ENCODE assay signal across 23 cellular contexts in the genomic region with DNA sequence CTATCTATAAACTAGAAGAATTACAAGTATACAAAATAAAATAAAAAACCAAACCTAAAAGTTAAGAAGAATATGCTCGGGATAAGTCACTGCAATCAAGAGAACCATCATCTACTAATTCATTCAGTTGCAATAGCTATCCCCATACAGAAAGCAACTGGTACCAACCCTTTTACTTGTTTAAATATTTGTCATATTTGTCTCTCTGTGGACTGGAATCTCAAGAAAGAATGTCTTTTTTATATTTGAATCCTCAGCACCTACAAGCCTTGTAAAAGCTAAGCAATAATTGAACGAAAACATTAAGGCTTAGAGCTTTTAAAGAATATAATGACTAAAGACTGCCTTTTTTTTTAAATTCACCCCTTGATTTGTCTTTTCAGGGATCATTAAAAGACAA. TPM values are rescaled to one million over a fixed set of nuclear protein-coding genes. Genes with fewer than 3 reads are reported as not detected.
"Had no signal": no experiment of that assay in that cellular context is flagged by ENCODE, and none has a peak within 500 bp of the region (broad histone marks: within the 10 kb centered on the region; RNA-seq: fewer than 3 reads in every experiment).

No MANE protein-coding gene starts in this region.

- DNase-seq: activated CD4-positive, alpha-beta memory T cell treated with anti-CD3 and anti-CD28 coated beads for 36 hours; activated CD4-positive, alpha-beta T cell treated with anti-CD3 and anti-CD28 coated beads for 36 hours; activated effector memory CD4-positive, alpha-beta T cell treated with Interleukin-2 at 50 U/mL for 16 hours; activated naive CD4-positive, alpha-beta T cell treated with anti-CD3 and anti-CD28 coated beads, Interleukin-2, amount 50 U/mL, for 16 hours; effector CD8-positive, alpha-beta T cell; heart left ventricle; kidney glomerular epithelial cell; left ventricle myocardium superior; mesendoderm; natural killer cell; retina; stimulated activated CD4-positive, alpha-beta T cell treated with anti-CD3 and anti-CD28 coated beads, Interleukin-12 subunit alpha, Interleukin-12 subunit beta, amount 100 ng/mL, for 4 hours; stimulated activated CD4-positive, alpha-beta T cell treated with anti-CD3 and anti-CD28 coated beads, Interleukin-1b, Interleukin-23, amount 100 ng/mL, for 48 hours; stimulated activated CD8-positive, alpha-beta memory T cell treated with anti-CD3 and anti-CD28 coated beads, Interleukin-4, amount 100 ng/mL, for 48 hours; stimulated activated naive CD4-positive, alpha-beta T cell treated with Interleukin-2 at 50 U/mL for 16 hours; tibial artery had no signal

- H3K9me3 ChIP-seq: ascending aorta, esophagus muscularis mucosa, gastroesophageal sphincter, neutrophil, tibial artery had no signal

- H3K4me3 ChIP-seq: ascending aorta, esophagus muscularis mucosa, gastroesophageal sphincter, heart left ventricle, tibial artery had no signal

- ATAC-seq: activated CD4-positive, alpha-beta T cell treated with anti-CD3 and anti-CD28 coated beads for 36 hours; gastroesophageal sphincter; heart left ventricle; left ventricle myocardium superior; natural killer cell; WTC11 had no signal

- H3K27ac Mint-ChIP-seq: activated CD4-positive, alpha-beta memory T cell treated with anti-CD3 and anti-CD28 coated beads for 36 hours; activated CD4-positive, alpha-beta T cell treated with anti-CD3 and anti-CD28 coated beads for 36 hours; dendritic cell treated with granulocyte-macrophage colony-stimulating factor and Interleukin-4, amounts not matched to agents 40 ng/mL and 50 ng/mL, for 4 days; WTC11 had no signal

- H3K4me1 ChIP-seq: ascending aorta had no signal

- H3K9me3 Mint-ChIP-seq: dendritic cell treated with granulocyte-macrophage colony-stimulating factor and Interleukin-4, amounts not matched to agents 40 ng/mL and 50 ng/mL, for 4 days; natural killer cell; WTC11 had no signal

- H3K27ac ChIP-seq: ascending aorta, esophagus muscularis mucosa, neutrophil, tibial artery had no signal

- H3K27me3 Mint-ChIP-seq: activated CD4-positive, alpha-beta memory T cell treated with anti-CD3 and anti-CD28 coated beads for 36 hours; activated CD4-positive, alpha-beta T cell treated with anti-CD3 and anti-CD28 coated beads for 36 hours; dendritic cell treated with granulocyte-macrophage colony-stimulating factor and Interleukin-4, amounts not matched to agents 40 ng/mL and 50 ng/mL, for 4 days had no signal

- H3K36me3 ChIP-seq: ascending aorta, esophagus muscularis mucosa, gastroesophageal sphincter, heart left ventricle, neutrophil, tibial artery had no signal

- H3K4me3 Mint-ChIP-seq: activated CD4-positive, alpha-beta memory T cell treated with anti-CD3 and anti-CD28 coated beads for 36 hours; activated CD4-positive, alpha-beta T cell treated with anti-CD3 and anti-CD28 coated beads for 36 hours; dendritic cell treated with granulocyte-macrophage colony-stimulating factor and Interleukin-4, amounts not matched to agents 40 ng/mL and 50 ng/mL, for 4 days; natural killer cell; WTC11 had no signal

- H3K36me3 Mint-ChIP-seq: natural killer cell, WTC11 had no signal

- FAIRE-seq: endothelial cell of umbilical vein had no signal

- H3K27me3 ChIP-seq: ascending aorta, esophagus muscularis mucosa, gastroesophageal sphincter, heart left ventricle, neutrophil, tibial artery had no signal

RNA-seq across cellular contexts. Expression of a gene that starts 35.7 kb away (rescaled TPM):
- total RNA-seq: activated CD4-positive, alpha-beta memory T cell treated with anti-CD3 and anti-CD28 coated beads for 36 hours; activated CD4-positive, alpha-beta T cell treated with anti-CD3 and anti-CD28 coated beads for 36 hours; ascending aorta; esophagus muscularis mucosa; left ventricle myocardium superior; natural killer cell had no signal
